ENCODE assay signal across 19 cellular contexts in the genomic region with DNA sequence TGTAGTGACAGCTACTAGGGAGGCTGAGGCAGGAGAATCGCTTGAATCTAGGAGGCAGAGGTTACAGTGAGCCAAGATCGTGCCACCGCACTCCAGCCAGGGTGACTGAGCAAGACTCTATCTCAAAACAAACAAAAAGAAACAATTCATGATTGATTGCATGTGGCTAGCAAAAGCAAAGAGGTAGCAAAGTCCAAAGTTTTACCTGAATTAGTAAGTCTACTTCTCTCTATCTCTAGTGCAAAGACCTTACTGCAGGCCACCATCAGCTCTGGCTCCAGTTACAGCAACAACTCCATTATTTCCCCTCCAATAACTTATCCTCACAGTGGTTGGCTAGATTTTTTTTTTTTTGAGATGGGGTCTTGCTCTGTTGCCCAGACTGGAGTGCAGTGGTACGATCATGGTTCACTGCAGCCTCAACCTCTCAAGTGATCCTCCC. TPM values are rescaled to one million over a fixed set of nuclear protein-coding genes. Genes with fewer than 3 reads are reported as not detected.
DNase-seq lines count a peak whose midpoint lies in the region; ATAC-seq and TF ChIP-seq lines count a peak whose summit lies in the region.
"Had no signal": no experiment of that assay in that cellular context is flagged by ENCODE, and none has a peak within 500 bp of the region (broad histone marks: within the 10 kb centered on the region; RNA-seq: fewer than 3 reads in every experiment).

No MANE protein-coding gene starts in this region.

- H3K36me3 ChIP-seq in RWPE2 (ENCODE audit: low read depth), result no peaks in the 10 kb centered on the region
- H3K36me3 ChIP-seq in thyroid gland, result no peaks in the 10 kb centered on the region
- H3K36me3 ChIP-seq: HAP-1 had no signal

- no peaks in the 10 kb centered on the region for H3K9me3 Mint-ChIP-seq in progenitor cell of endocrine pancreas (ENCODE audit: low read depth)

- H3K4me3 ChIP-seq in RWPE2 (ENCODE audit: severe bottlenecking) (no peak overlapping the region), thyroid gland (replicated peaks in 1 of 3) (no peak overlapping the region)
- H3K4me3 ChIP-seq: GM23248, HAP-1 had no signal

- ATAC-seq in RWPE2 (ENCODE audit: low read depth), result no peak
- ATAC-seq in left lobe of liver, result peak; percentile 90
- ATAC-seq in HG02588 (IDR thresholded peaks at IDR 0.05; ENCODE audit: unreplicated experiment), result no peak

- H3K27me3 ChIP-seq in RWPE2 (ENCODE audit: insufficient read depth, poor library complexity, severe bottlenecking) (no peaks in the 10 kb centered on the region), thyroid gland (no peaks in the 10 kb centered on the region)

- 74 to 83% methylated on average over 4 of the region's 4 CpGs for WGBS in thyroid gland, 2 donors

- peak; percentile 5 for DNase-seq in RWPE2 (ENCODE audit: low spot score)
- peak; percentile 77 for DNase-seq in left lobe of liver (ENCODE audit: low spot score)
- DNase-seq in progenitor cell of endocrine pancreas (ENCODE audit: low spot score, unreplicated experiment), result no peak
- no peak for DNase-seq in thyroid gland
- no peak for DNase-seq in NCI-H1105 (lab: John Stamatoyannopoulos, UW)
- no peak for DNase-seq in substantia nigra (lab: John Stamatoyannopoulos, UW)
- DNase-seq: ACHN, DMS153, GDM1, GM23248, NCI-H1417 treated with DMSO at 0.1 percent for 48 hours, NCI-H187 treated with DMSO at 0.1 percent for 48 hours, NCI-H2227 treated with DMSO at 0.1 percent for 48 hours, NCI-H524, RPMI8226, SIG-M5 had no signal

- peak overlapping the region; percentile 31 for H3K4me3 Mint-ChIP-seq in progenitor cell of endocrine pancreas (ENCODE audit: low read depth)

- H3K4me1 ChIP-seq in RWPE2 (ENCODE audit: insufficient read depth, poor library complexity, severe bottlenecking), result no peaks in the 10 kb centered on the region
- H3K4me1 ChIP-seq in thyroid gland, result no peaks in the 10 kb centered on the region
- H3K4me1 ChIP-seq: HAP-1 had no signal

- no peaks in the 10 kb centered on the region for H3K36me3 Mint-ChIP-seq in progenitor cell of endocrine pancreas (ENCODE audit: insufficient read depth)

- no peaks in the 10 kb centered on the region for H3K27me3 Mint-ChIP-seq in progenitor cell of endocrine pancreas

- H3K9me3 ChIP-seq in RWPE2 (ENCODE audit: severe bottlenecking) (no peaks in the 10 kb centered on the region), thyroid gland (no peaks in the 10 kb centered on the region)
- H3K9me3 ChIP-seq: HAP-1 had no signal

- peak overlapping the region; percentile 95 for H3K27ac Mint-ChIP-seq in progenitor cell of endocrine pancreas

- H3K27ac ChIP-seq in RWPE2 (ENCODE audit: poor library complexity, severe bottlenecking) (no peak overlapping the region), thyroid gland (no peak overlapping the region), substantia nigra (ENCODE audit: low read depth, low read length, poor library complexity, severe bottlenecking) (no peak overlapping the region)
- H3K27ac ChIP-seq: GM23248, KMS-11 had no signal

- intact Hi-C loops in thyroid gland (cut with DNase I), result no loop called here

- TF ChIP-seq CTCF in RWPE2 (IDR thresholded peaks at IDR 0.05; ENCODE audit: poor library complexity, severe bottlenecking), result no peak
- TF ChIP-seq CTCF in progenitor cell of endocrine pancreas (IDR thresholded peaks at IDR 0.05; ENCODE audit: unreplicated experiment), result no peak
- no peak for TF ChIP-seq CTCF in thyroid gland (IDR thresholded peaks at IDR 0.05)

- no peak for TF ChIP-seq POLR2A in thyroid gland (IDR thresholded peaks at IDR 0.05)

- peaks cover 25% of the 10 kb centered on the region for H3K4me1 Mint-ChIP-seq in progenitor cell of endocrine pancreas (ENCODE audit: low read depth)

RNA-seq across cellular contexts. Expression of a gene that starts 6.2 kb away (rescaled TPM):
- 168 TPM for total RNA-seq in left lobe of liver
- 51.9 and 54.8 TPM in 2 replicates for total RNA-seq in progenitor cell of endocrine pancreas
- 10 to 100 TPM; 45.3 to 69.2 (median 53.8) TPM for total RNA-seq in thyroid gland

RNA-seq across cellular contexts. Expression of a gene that starts 9.8 kb away (rescaled TPM):
- total RNA-seq in left lobe of liver (31.4 TPM), progenitor cell of endocrine pancreas (25.1 and 27.0 TPM in 2 replicates), thyroid gland (10 to 100 TPM; 31.7 to 40.3 (median 33.5) TPM)

Comparison
In these comparisons a context has a peak if more than half of its experiments do, and no peak if none do; other contexts are left out.
1. DNase-seq: peak in RWPE2 (single experiment) and left lobe of liver (single experiment); none in progenitor cell of endocrine pancreas (single experiment), thyroid gland (0 of 2), NCI-H1105 (single experiment) and substantia nigra (0 of 49).